27 cellular contexts compared by ENCODE assay signal in the genomic region with DNA sequence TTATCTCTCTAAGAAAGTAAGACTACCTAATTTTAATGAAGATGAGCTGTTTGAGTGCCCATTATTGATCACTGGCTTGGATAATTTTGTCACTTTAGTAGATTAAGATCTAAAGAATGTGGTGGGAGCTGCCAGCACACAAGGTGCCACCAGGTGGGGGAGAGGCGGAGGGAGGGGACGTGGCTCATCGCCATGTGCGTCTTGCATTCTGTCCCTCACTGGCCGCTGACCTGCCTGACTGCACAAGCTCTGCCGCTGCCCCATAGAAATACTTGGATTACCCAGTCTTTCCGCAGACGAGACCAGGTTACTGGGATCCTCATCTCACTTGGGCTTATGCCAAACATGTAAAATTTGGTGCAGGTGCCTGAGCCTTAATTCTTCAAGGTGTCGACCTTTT.
"Had no signal": no experiment of that assay in that cellular context is flagged by ENCODE, and none has a peak within 500 bp of the region (broad histone marks: within the 10 kb centered on the region; RNA-seq: fewer than 3 reads in every experiment).

No MANE protein-coding gene starts in this region.

- H3K27me3 ChIP-seq: ascending aorta, brain microvascular endothelial cell, colonic mucosa had no signal

- FAIRE-seq: bronchial epithelial cell, frontal cortex had no signal

- H3K4me1 ChIP-seq: ascending aorta, colonic mucosa had no signal

- H3K9me3 ChIP-seq: ascending aorta, colonic mucosa had no signal

- H3K27ac ChIP-seq: ascending aorta, brain microvascular endothelial cell, colonic mucosa had no signal

- H3K4me3 ChIP-seq: ascending aorta, colonic mucosa had no signal

- H3K36me3 ChIP-seq: colonic mucosa had no signal

- DNase-seq: activated CD4-positive, alpha-beta memory T cell treated with anti-CD3 and anti-CD28 coated beads for 36 hours; activated CD4-positive, alpha-beta T cell treated with anti-CD3 and anti-CD28 coated beads for 36 hours; activated CD4-positive, alpha-beta T cell treated with anti-CD3 and anti-CD28 coated beads, Interleukin-2, amount 10 ng/mL, durations not matched to agents 24 days and 14 days; activated CD4-positive, CD25-positive, alpha-beta regulatory T cell; activated CD4-positive, CD25-positive, alpha-beta regulatory T cell treated with anti-CD3 and anti-CD28 coated beads, Interleukin-2, amount 50 U/mL, for 72 hours; activated CD8-positive, alpha-beta memory T cell treated with anti-CD3 and anti-CD28 coated beads, Interleukin-2, amount 10 ng/mL, durations not matched to agents 7 days and 5 days; activated CD8-positive, alpha-beta memory T cell treated with anti-CD3 and anti-CD28 coated beads, Interleukin-2, amount 50 U/mL, for 4 hours; activated CD8-positive, alpha-beta T cell treated with anti-CD3 and anti-CD28 coated beads, Interleukin-2, amount 10 ng/mL, durations not matched to agents 7 days and 5 days; activated gamma-delta T cell; activated naive CD4-positive, alpha-beta T cell; activated naive CD4-positive, alpha-beta T cell treated with anti-CD3 and anti-CD28 coated beads, Interleukin-2, amount 10 ng/mL, durations not matched to agents 7 days and 5 days; activated naive CD8-positive, alpha-beta T cell treated with anti-CD3 and anti-CD28 coated beads, Interleukin-2, amount 10 ng/mL, durations not matched to agents 7 days and 5 days; activated T-cell treated with anti-CD3 and anti-CD28 coated beads, Interleukin-2, amount 50 U/mL, for 1 hour; activated T-cell treated with anti-CD3 and anti-CD28 coated beads, Interleukin-2, amount 50 U/mL, for 72 hours; brain microvascular endothelial cell; central memory CD4-positive, alpha-beta T cell; cerebellar nuclear complex; colonic mucosa; effector CD8-positive, alpha-beta T cell; foreskin fibroblast; head of caudate nucleus; T-helper 2 cell had no signal

- ATAC-seq: activated CD4-positive, alpha-beta T cell treated with anti-CD3 and anti-CD28 coated beads for 36 hours; activated CD8-positive, alpha-beta memory T cell treated with anti-CD3 and anti-CD28 coated beads, Interleukin-2, amount 10 ng/mL, durations not matched to agents 7 days and 5 days; activated CD8-positive, alpha-beta T cell treated with anti-CD3 and anti-CD28 coated beads, Interleukin-2, amount 10 ng/mL, durations not matched to agents 7 days and 5 days; activated naive CD4-positive, alpha-beta T cell treated with anti-CD3 and anti-CD28 coated beads, Interleukin-2, amount 50 U/mL, for 72 hours; activated T-cell treated with anti-CD3 and anti-CD28 coated beads, Interleukin-2, amount 50 U/mL, for 72 hours; esophagus mucosa had no signal
